In the genomic region with DNA sequence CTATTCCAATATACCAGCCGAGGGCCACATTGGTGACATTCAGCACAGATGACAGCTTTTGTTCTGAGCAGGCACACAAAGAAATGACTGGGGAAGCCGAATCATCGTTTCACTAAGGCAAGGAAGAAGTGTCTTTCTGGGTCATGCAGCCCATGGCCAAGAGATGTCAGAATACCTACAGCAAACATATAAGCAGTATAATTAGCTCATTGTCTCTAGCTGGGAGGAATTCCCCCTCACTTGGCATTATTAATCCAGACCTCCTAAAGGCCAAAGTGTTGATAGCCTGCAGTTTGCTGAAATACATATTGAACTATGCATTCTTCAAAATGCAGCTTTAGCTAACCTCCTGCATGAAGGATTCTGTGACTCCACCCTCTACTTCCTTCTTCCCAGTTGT, we compare ENCODE assay signal across 1 cellular context.
TF ChIP-seq lines count a peak whose summit lies in the region.

No MANE protein-coding gene starts in this region.

TF ChIP-seq in GM12878, 131 proteins besides CTCF, POLR2A, EP300 and RAD21 (continued from another document):
- TF ChIP-seq, protein P1, sequence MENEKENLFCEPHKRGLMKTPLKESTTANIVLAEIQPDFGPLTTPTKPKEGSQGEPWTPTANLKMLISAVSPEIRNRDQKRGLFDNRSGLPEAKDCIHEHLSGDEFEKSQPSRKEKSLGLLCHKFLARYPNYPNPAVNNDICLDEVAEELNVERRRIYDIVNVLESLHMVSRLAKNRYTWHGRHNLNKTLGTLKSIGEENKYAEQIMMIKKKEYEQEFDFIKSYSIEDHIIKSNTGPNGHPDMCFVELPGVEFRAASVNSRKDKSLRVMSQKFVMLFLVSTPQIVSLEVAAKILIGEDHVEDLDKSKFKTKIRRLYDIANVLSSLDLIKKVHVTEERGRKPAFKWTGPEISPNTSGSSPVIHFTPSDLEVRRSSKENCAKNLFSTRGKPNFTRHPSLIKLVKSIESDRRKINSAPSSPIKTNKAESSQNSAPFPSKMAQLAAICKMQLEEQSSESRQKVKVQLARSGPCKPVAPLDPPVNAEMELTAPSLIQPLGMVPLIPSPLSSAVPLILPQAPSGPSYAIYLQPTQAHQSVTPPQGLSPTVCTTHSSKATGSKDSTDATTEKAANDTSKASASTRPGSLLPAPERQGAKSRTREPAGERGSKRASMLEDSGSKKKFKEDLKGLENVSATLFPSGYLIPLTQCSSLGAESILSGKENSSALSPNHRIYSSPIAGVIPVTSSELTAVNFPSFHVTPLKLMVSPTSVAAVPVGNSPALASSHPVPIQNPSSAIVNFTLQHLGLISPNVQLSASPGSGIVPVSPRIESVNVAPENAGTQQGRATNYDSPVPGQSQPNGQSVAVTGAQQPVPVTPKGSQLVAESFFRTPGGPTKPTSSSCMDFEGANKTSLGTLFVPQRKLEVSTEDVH (IDR thresholded peaks at IDR 0.05; ENCODE audit: low read depth, partially characterized antibody), result no peak
- TF ChIP-seq STAT1 (conservative IDR thresholded peaks at IDR 0.05) (no peak), EZH2 (IDR thresholded peaks at IDR 0.05; ENCODE audit: borderline replicate concordance, control insufficient read depth, low read depth, low read length) (no peak)
